2 cellular contexts compared by ENCODE assay signal in the genomic region with DNA sequence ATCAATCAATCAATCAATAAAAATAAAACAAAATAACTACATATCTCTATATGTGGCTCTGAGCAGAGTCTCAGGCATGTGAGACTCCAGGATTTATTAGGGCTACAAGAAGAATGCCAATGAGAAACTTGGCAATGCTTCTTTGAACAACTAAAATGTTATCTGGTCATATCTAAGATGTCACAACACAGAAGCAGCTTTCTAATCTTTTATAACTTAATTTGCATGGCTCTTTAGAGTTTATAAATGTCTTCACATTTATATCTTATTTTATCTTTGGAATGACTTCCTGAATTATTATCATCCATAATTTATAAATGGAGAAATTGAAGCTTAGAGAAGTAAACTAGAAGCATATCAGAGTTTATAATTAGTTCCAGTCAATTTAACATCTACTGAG.
A peak's percentile ranks its signal among the peaks of the same experiment; 100 is the strongest.
TF ChIP-seq lines count a peak whose summit lies in the region.

No MANE protein-coding gene starts in this region.

TF ChIP-seq in SK-N-SH treated with all-trans-retinoic acid at 6 μM for 48 hours, 23 proteins besides CTCF, POLR2A, EP300 and RAD21 (continued from another document):
- TF ChIP-seq, protein P1, sequence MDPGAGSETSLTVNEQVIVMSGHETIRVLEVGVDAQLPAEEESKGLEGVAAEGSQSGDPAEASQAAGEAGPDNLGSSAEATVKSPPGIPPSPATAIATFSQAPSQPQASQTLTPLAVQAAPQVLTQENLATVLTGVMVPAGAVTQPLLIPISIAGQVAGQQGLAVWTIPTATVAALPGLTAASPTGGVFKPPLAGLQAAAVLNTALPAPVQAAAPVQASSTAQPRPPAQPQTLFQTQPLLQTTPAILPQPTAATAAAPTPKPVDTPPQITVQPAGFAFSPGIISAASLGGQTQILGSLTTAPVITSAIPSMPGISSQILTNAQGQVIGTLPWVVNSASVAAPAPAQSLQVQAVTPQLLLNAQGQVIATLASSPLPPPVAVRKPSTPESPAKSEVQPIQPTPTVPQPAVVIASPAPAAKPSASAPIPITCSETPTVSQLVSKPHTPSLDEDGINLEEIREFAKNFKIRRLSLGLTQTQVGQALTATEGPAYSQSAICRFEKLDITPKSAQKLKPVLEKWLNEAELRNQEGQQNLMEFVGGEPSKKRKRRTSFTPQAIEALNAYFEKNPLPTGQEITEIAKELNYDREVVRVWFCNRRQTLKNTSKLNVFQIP (CRISPR knock-in tag; IDR thresholded peaks at IDR 0.05; ENCODE audit: borderline replicate concordance, low read depth) = no peak
- no peak for TF ChIP-seq GLIS3 (CRISPR knock-in tag; IDR thresholded peaks at IDR 0.05)
- peak; percentile 94 for TF ChIP-seq ISL1 (CRISPR knock-in tag; IDR thresholded peaks at IDR 0.05)
- no peak for TF ChIP-seq ZNF8 (CRISPR knock-in tag; IDR thresholded peaks at IDR 0.05)
- no peak for TF ChIP-seq ESRRG (CRISPR knock-in tag; IDR thresholded peaks at IDR 0.05)
- no peak for TF ChIP-seq ZFP30 (CRISPR knock-in tag; IDR thresholded peaks at IDR 0.05)
TF ChIP-seq in SK-N-SH treated with all-trans-retinoic acid at 6 μM for 48 hours: peak in this region for 1.

TF ChIP-seq in SK-N-SH, 30 proteins besides CTCF, POLR2A, EP300 and RAD21 (continued from another document):
- TF ChIP-seq FOSL2 (IDR thresholded peaks at IDR 0.05; ENCODE audit: borderline replicate concordance, low read depth) = no peak
- TF ChIP-seq POLR2AphosphoS5 (IDR thresholded peaks at IDR 0.05; ENCODE audit: low read depth, low read length) = no peak
- no peak for TF ChIP-seq TAF1 (IDR thresholded peaks at IDR 0.05; ENCODE audit: borderline replicate concordance, low read depth, low read length)
- no peak for TF ChIP-seq SIN3A (IDR thresholded peaks at IDR 0.05; ENCODE audit: borderline replicate concordance, low read depth, low read length)
- TF ChIP-seq MAX (IDR thresholded peaks at IDR 0.05; ENCODE audit: low read depth) = no peak
- no peak for TF ChIP-seq FOXM1 (IDR thresholded peaks at IDR 0.05; ENCODE audit: low read depth)
- TF ChIP-seq GATA2 (CRISPR knock-in tag; IDR thresholded peaks at IDR 0.05) = no peak
- no peak for TF ChIP-seq RCOR1 (IDR thresholded peaks at IDR 0.05; ENCODE audit: low read length)
- TF ChIP-seq TCF12 (IDR thresholded peaks at IDR 0.05) = no peak
- TF ChIP-seq NFIC (IDR thresholded peaks at IDR 0.05; ENCODE audit: borderline replicate concordance) = no peak
- TF ChIP-seq USF2 (IDR thresholded peaks at IDR 0.05; ENCODE audit: borderline replicate concordance, low read depth, low read length) = no peak
- TF ChIP-seq MXI1 (IDR thresholded peaks at IDR 0.05; ENCODE audit: low read depth, low read length) = no peak
- TF ChIP-seq, protein P2, sequence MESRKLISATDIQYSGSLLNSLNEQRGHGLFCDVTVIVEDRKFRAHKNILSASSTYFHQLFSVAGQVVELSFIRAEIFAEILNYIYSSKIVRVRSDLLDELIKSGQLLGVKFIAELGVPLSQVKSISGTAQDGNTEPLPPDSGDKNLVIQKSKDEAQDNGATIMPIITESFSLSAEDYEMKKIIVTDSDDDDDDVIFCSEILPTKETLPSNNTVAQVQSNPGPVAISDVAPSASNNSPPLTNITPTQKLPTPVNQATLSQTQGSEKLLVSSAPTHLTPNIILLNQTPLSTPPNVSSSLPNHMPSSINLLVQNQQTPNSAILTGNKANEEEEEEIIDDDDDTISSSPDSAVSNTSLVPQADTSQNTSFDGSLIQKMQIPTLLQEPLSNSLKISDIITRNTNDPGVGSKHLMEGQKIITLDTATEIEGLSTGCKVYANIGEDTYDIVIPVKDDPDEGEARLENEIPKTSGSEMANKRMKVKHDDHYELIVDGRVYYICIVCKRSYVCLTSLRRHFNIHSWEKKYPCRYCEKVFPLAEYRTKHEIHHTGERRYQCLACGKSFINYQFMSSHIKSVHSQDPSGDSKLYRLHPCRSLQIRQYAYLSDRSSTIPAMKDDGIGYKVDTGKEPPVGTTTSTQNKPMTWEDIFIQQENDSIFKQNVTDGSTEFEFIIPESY (IDR thresholded peaks at IDR 0.05; ENCODE audit: borderline replicate concordance, low read depth) = no peak
- TF ChIP-seq, protein P3, sequence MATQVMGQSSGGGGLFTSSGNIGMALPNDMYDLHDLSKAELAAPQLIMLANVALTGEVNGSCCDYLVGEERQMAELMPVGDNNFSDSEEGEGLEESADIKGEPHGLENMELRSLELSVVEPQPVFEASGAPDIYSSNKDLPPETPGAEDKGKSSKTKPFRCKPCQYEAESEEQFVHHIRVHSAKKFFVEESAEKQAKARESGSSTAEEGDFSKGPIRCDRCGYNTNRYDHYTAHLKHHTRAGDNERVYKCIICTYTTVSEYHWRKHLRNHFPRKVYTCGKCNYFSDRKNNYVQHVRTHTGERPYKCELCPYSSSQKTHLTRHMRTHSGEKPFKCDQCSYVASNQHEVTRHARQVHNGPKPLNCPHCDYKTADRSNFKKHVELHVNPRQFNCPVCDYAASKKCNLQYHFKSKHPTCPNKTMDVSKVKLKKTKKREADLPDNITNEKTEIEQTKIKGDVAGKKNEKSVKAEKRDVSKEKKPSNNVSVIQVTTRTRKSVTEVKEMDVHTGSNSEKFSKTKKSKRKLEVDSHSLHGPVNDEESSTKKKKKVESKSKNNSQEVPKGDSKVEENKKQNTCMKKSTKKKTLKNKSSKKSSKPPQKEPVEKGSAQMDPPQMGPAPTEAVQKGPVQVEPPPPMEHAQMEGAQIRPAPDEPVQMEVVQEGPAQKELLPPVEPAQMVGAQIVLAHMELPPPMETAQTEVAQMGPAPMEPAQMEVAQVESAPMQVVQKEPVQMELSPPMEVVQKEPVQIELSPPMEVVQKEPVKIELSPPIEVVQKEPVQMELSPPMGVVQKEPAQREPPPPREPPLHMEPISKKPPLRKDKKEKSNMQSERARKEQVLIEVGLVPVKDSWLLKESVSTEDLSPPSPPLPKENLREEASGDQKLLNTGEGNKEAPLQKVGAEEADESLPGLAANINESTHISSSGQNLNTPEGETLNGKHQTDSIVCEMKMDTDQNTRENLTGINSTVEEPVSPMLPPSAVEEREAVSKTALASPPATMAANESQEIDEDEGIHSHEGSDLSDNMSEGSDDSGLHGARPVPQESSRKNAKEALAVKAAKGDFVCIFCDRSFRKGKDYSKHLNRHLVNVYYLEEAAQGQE (IDR thresholded peaks at IDR 0.05; ENCODE audit: low read depth, low read length) = no peak
- no peak for TF ChIP-seq JUND (IDR thresholded peaks at IDR 0.05)
- no peak for TF ChIP-seq NRF1 (IDR thresholded peaks at IDR 0.05; ENCODE audit: low read depth, low read length)
- no peak for TF ChIP-seq EZH2phosphoT487 (IDR thresholded peaks at IDR 0.05; ENCODE audit: borderline replicate concordance, low read depth)
- TF ChIP-seq YY1 (IDR thresholded peaks at IDR 0.05; ENCODE audit: low read depth) = no peak
TF ChIP-seq in SK-N-SH: peak in this region for 0.
